In genomic region chr18:55243852-55244251, GRCh38 we compare ENCODE assay signal across 11 cellular contexts.
DNase-seq lines count a peak whose midpoint lies in the region; ATAC-seq and TF ChIP-seq lines count a peak whose summit lies in the region.
"Had no signal": no experiment of that assay in that cellular context is flagged by ENCODE, and none has a peak within 500 bp of the region (broad histone marks: within the 10 kb centered on the region; RNA-seq: fewer than 3 reads in every experiment).

No MANE protein-coding gene starts in this region.

- no peak for TF ChIP-seq POLR2A in heart left ventricle (IDR thresholded peaks at IDR 0.05)

- peak; percentile 76 to 89 (median 86) for ATAC-seq in heart left ventricle
- peak; percentile 91 for ATAC-seq in sciatic nerve

- H3K9me3 ChIP-seq in heart left ventricle: no peaks in the 10 kb centered on the region
- H3K9me3 ChIP-seq: testis had no signal

- 36 to 56% (median 45%) methylated on average over 6 of the region's 6 CpGs for WGBS in heart left ventricle, 4 donors

- H3K27ac ChIP-seq in angular gyrus (ENCODE audit: low read depth, low read length) (peak overlapping the region; percentile 13), heart left ventricle (peak overlapping the region; percentile 49 to 84 (median 77))

- DNase-seq in AG08395 (ENCODE audit: low spot score) (peak; percentile 40), heart left ventricle (peak in 4 of 5 donors; percentile 72 to 83 (median 78)), sciatic nerve (ENCODE audit: low spot score) (peak; percentile 73), DMS79 (lab: John Stamatoyannopoulos, UW) (no peak), NCI-H510A treated with DMSO at 0.1 percent for 48 hours (lab: John Stamatoyannopoulos, UW) (no peak), activated T-cell treated with anti-CD3 and anti-CD28 coated beads for 4 hours (no peak), activated gamma-delta T cell treated with Interleukin-2 at 50 U/mL for 16 hours (no peak)
- DNase-seq: kidney glomerular epithelial cell, NCI-H1092 treated with DMSO at 0.1 percent for 48 hours, testis had no signal

- no peak for TF ChIP-seq CTCF in heart left ventricle (IDR thresholded peaks at IDR 0.05)

- no peak overlapping the region for H3K4me3 ChIP-seq in heart left ventricle
- H3K4me3 ChIP-seq: testis had no signal

- H3K27me3 ChIP-seq in heart left ventricle: no peaks in the 10 kb centered on the region
- H3K27me3 ChIP-seq: testis had no signal

- H3K4me1 ChIP-seq in heart left ventricle: peaks cover 12 to 98% (median 74%) of the 10 kb centered on the region in 12 donors

- peaks cover 0 to 50% (median 15%) of the 10 kb centered on the region in 9 donors for H3K36me3 ChIP-seq in heart left ventricle

- intact Hi-C loops in heart left ventricle (cut with DNase I) (loop anchor here in 9 of 10 donors (5.0 to 10.0 kb wide), 6 partner anchors 78 to 541 kb away; partner anchors contain the start of gene TCF4 (in 1 of the 9)), sciatic nerve (cut with DNase I) (no loop called here)

Comparison
In these comparisons a context has a peak if more than half of its experiments do, and no peak if none do; other contexts are left out.
1. DNase-seq: peak in AG08395 (single experiment), heart left ventricle (4 of 5) and sciatic nerve (single experiment); none in DMS79 (single experiment), NCI-H510A treated with DMSO at 0.1 percent for 48 hours (single experiment), activated T-cell treated with anti-CD3 and anti-CD28 coated beads for 4 hours (single experiment) and activated gamma-delta T cell treated with Interleukin-2 at 50 U/mL for 16 hours (single experiment).